ENCODE assay signal across 1 cellular context in genomic region chr19:55239004-55239403, GRCh38.
TF ChIP-seq lines count a peak whose summit lies in the region.

No MANE protein-coding gene starts in this region.

TF ChIP-seq in K562, 482 proteins besides CTCF, POLR2A, EP300 and RAD21:
- peak; percentile 18; the same call in 1 of the 2 replicates for TF ChIP-seq RBFOX2 (IDR thresholded peaks at IDR 0.05; ENCODE audit: low read depth, low read length)
- TF ChIP-seq CCAR2 (IDR thresholded peaks at IDR 0.05; ENCODE audit: low read depth, low read length): no peak
- TF ChIP-seq TSHZ1 (CRISPR knock-in tag; IDR thresholded peaks at IDR 0.05): no peak
- TF ChIP-seq CXXC5 (CRISPR knock-in tag; IDR thresholded peaks at IDR 0.05): no peak
- no peak for TF ChIP-seq PYGO2 (tag; IDR thresholded peaks at IDR 0.05)
- peak; percentile 36; the same call in 1 of the 2 replicates for TF ChIP-seq POLR2G (IDR thresholded peaks at IDR 0.05; ENCODE audit: low read depth, low read length)
